Comparison of ENCODE assay signal across 28 cellular contexts in genomic region chr6:154441995-154442310, GRCh38.
DNase-seq lines count a peak whose midpoint lies in the region; ATAC-seq and TF ChIP-seq lines count a peak whose summit lies in the region.
"Had no signal": no experiment of that assay in that cellular context is flagged by ENCODE, and none has a peak within 500 bp of the region (broad histone marks: within the 10 kb centered on the region; RNA-seq: fewer than 3 reads in every experiment).

No MANE protein-coding gene starts in this region.

- H3K27ac ChIP-seq in heart right ventricle (no peak overlapping the region), thyroid gland (no peak overlapping the region)
- H3K27ac ChIP-seq: brain microvascular endothelial cell, C4-2B, gastrocnemius medialis had no signal

- BruUV-seq in Caco-2 (replicated peaks; lab: Mats Ljungman, UMichigan), result no TSS peak

- H3K4me3 ChIP-seq in Caco-2 (ENCODE audit: low read depth, low read length) (no peak overlapping the region), epithelial cell of proximal tubule (ENCODE audit: low read depth, low read length) (peak overlapping the region; percentile 36), heart right ventricle (no peak overlapping the region), thyroid gland (replicated peaks in 1 of 3) (no peak overlapping the region)
- H3K4me3 ChIP-seq: gastrocnemius medialis had no signal

- peaks cover 41% of the 10 kb centered on the region for H3K4me1 Mint-ChIP-seq in Caco-2 (ENCODE audit: low read depth, unreplicated experiment)
- H3K4me1 Mint-ChIP-seq: activated naive CD4-positive, alpha-beta T cell treated with anti-CD3 and anti-CD28 coated beads, Interleukin-2, amount 50 U/mL, for 24 hours; stimulated activated memory B cell treated with anti-CD40 and anti-IgM and Interleukin-4, amounts not matched to agents 10 μg/mL and 1 μg/mL and 100 μg/mL, for 72 hours had no signal

- CTCF ChIA-PET in Caco-2 (lab: Charles Lee), result no interaction called here

- H3K9me3 Mint-ChIP-seq in Caco-2 (ENCODE audit: unreplicated experiment), result no peaks in the 10 kb centered on the region
- H3K9me3 Mint-ChIP-seq: activated naive CD4-positive, alpha-beta T cell treated with anti-CD3 and anti-CD28 coated beads, Interleukin-2, amount 50 U/mL, for 24 hours; stimulated activated memory B cell treated with anti-CD40 and anti-IgM and Interleukin-4, amounts not matched to agents 10 μg/mL and 1 μg/mL and 100 μg/mL, for 72 hours; type B pancreatic cell had no signal

- H3K27me3 ChIP-seq in Caco-2 (replicated peaks; ENCODE audit: control insufficient read depth, insufficient read depth, low read length) (no peaks in the 10 kb centered on the region), heart right ventricle (no peaks in the 10 kb centered on the region), thyroid gland (no peaks in the 10 kb centered on the region)
- H3K27me3 ChIP-seq: brain microvascular endothelial cell, gastrocnemius medialis had no signal

- no peaks in the 10 kb centered on the region for H3K27me3 Mint-ChIP-seq in Caco-2 (ENCODE audit: insufficient read depth, unreplicated experiment)
- H3K27me3 Mint-ChIP-seq: type B pancreatic cell had no signal

- no peak for TF ChIP-seq POLR2A in thyroid gland (IDR thresholded peaks at IDR 0.05)

- TF ChIP-seq CTCF in Caco-2 (IDR thresholded peaks at IDR 0.05; ENCODE audit: insufficient read depth in 1 of 2, low read depth in 1 of 2, low read length in 1 of 2, severe bottlenecking in 1 of 2, unreplicated experiment in 1 of 2) (no peak), epithelial cell of proximal tubule (conservative IDR thresholded peaks at IDR 0.05; ENCODE audit: low read depth, low read length) (no peak), heart right ventricle (IDR thresholded peaks at IDR 0.05) (no peak), thyroid gland (IDR thresholded peaks at IDR 0.05) (no peak)

- POLR2A ChIA-PET in Caco-2 (lab: Charles Lee), result no interaction called here

- H3K27ac Mint-ChIP-seq in Caco-2 (ENCODE audit: unreplicated experiment), result peak overlapping the region; percentile 86
- H3K27ac Mint-ChIP-seq: activated naive CD4-positive, alpha-beta T cell treated with anti-CD3 and anti-CD28 coated beads, Interleukin-2, amount 50 U/mL, for 24 hours; nephron progenitor cell; stimulated activated memory B cell treated with anti-CD40 and anti-IgM and Interleukin-4, amounts not matched to agents 10 μg/mL and 1 μg/mL and 100 μg/mL, for 72 hours; type B pancreatic cell had no signal

- ATAC-seq in GM21576 (IDR thresholded peaks at IDR 0.05; ENCODE audit: unreplicated experiment) (peak; percentile 14), HG03196 (IDR thresholded peaks at IDR 0.05; ENCODE audit: unreplicated experiment) (peak; percentile 7), GM19455 (IDR thresholded peaks at IDR 0.05; ENCODE audit: unreplicated experiment) (no peak), heart right ventricle (no peak)
- ATAC-seq: gastrocnemius medialis; left colon; stimulated activated memory B cell treated with anti-CD40 and anti-IgM and Interleukin-4, amounts not matched to agents 10 μg/mL and 1 μg/mL and 100 μg/mL, for 72 hours had no signal

- H3K36me3 ChIP-seq in Caco-2 (ENCODE audit: control insufficient read depth, insufficient read depth, low read length) (no peaks in the 10 kb centered on the region), heart right ventricle (peaks cover 0 to 21% (median 0%) of the 10 kb centered on the region in 9 donors), thyroid gland (no peaks in the 10 kb centered on the region)
- H3K36me3 ChIP-seq: brain microvascular endothelial cell, gastrocnemius medialis had no signal

- H3K4me3 Mint-ChIP-seq in Caco-2 (ENCODE audit: unreplicated experiment), result no peak overlapping the region
- H3K4me3 Mint-ChIP-seq: activated naive CD4-positive, alpha-beta T cell treated with anti-CD3 and anti-CD28 coated beads, Interleukin-2, amount 50 U/mL, for 24 hours; nephron progenitor cell; stimulated activated memory B cell treated with anti-CD40 and anti-IgM and Interleukin-4, amounts not matched to agents 10 μg/mL and 1 μg/mL and 100 μg/mL, for 72 hours; type B pancreatic cell had no signal

- intact Hi-C loops in Caco-2 (cut with micrococcal nuclease; ENCODE audit: unreplicated experiment) (loop anchor here (2.0 kb wide), 1 partner anchor 69 kb away; the partner anchor contains the start of gene CNKSR3), heart right ventricle (cut with DNase I) (no loop called here), thyroid gland (cut with DNase I) (no loop called here)

- H3K9me3 ChIP-seq in Caco-2, result no peaks in the 10 kb centered on the region
- no peaks in the 10 kb centered on the region for H3K9me3 ChIP-seq in heart right ventricle
- no peaks in the 10 kb centered on the region for H3K9me3 ChIP-seq in thyroid gland
- H3K9me3 ChIP-seq: gastrocnemius medialis had no signal

- no peak for DNase-seq in Caco-2
- no peak for DNase-seq in epithelial cell of proximal tubule (ENCODE audit: low read depth)
- no peak for DNase-seq in NCI-H226
- DNase-seq in heart right ventricle, result no peak
- no peak for DNase-seq in thyroid gland
- DNase-seq: activated CD4-positive, alpha-beta T cell treated with anti-CD3 and anti-CD28 coated beads for 4 hours; amygdala; brain microvascular endothelial cell; gastrocnemius medialis; HCEC 1CT; hypothalamus; IMR-90; left colon; NCI-H1436 treated with DMSO at 0.1 percent for 48 hours; NCI-H2107; NCI-H446; NCI-H82; nephron progenitor cell; stimulated activated CD4-positive, alpha-beta T cell treated with anti-CD3 and anti-CD28 coated beads, Interleukin-15, amount 100 ng/mL, for 24 hours; SW 1271; T-helper 9 cell had no signal

- H3K36me3 Mint-ChIP-seq in Caco-2 (ENCODE audit: insufficient read depth, unreplicated experiment), result peaks cover 44% of the 10 kb centered on the region
- H3K36me3 Mint-ChIP-seq: activated naive CD4-positive, alpha-beta T cell treated with anti-CD3 and anti-CD28 coated beads, Interleukin-2, amount 50 U/mL, for 24 hours; stimulated activated memory B cell treated with anti-CD40 and anti-IgM and Interleukin-4, amounts not matched to agents 10 μg/mL and 1 μg/mL and 100 μg/mL, for 72 hours had no signal

- WGBS in heart right ventricle, 2 donors, result 97% methylated on average over 12 of the region's 12 CpGs
- WGBS in thyroid gland, 2 donors, result 96 to 98% methylated on average over 12 of the region's 12 CpGs

- H3K4me1 ChIP-seq in Caco-2 (peaks cover 48% of the 10 kb centered on the region), heart right ventricle (peaks cover 0 to 44% (median 8%) of the 10 kb centered on the region in 9 donors), thyroid gland (no peaks in the 10 kb centered on the region)
- H3K4me1 ChIP-seq: gastrocnemius medialis had no signal

Comparison
In these comparisons a context has a peak if more than half of its experiments do, and no peak if none do; other contexts are left out.
1. ATAC-seq: peak in GM21576 (single experiment) and HG03196 (single experiment); none in GM19455 (single experiment) and heart right ventricle (0 of 8).